7 cellular contexts compared by ENCODE assay signal in genomic region chr9:99140685-99141314, GRCh38. TPM values are rescaled to one million over a fixed set of nuclear protein-coding genes. Genes with fewer than 3 reads are reported as not detected.
A peak's percentile ranks its signal among the peaks of the same experiment; 100 is the strongest.
DNase-seq lines count a peak whose midpoint lies in the region; TF ChIP-seq lines count a peak whose summit lies in the region.

No MANE protein-coding gene starts in this region.

- H3K9me3 ChIP-seq in HAP-1 (no peaks in the 10 kb centered on the region), neuronal stem cell (replicated peaks in 1 of 2; ENCODE audit: control insufficient read depth in 2 of 2, insufficient read depth in 1 of 2, low read depth in 1 of 2, low read length in 2 of 2) (peaks cover 0 to 13% of the 10 kb centered on the region in 2 donors)

- H2BK12ac ChIP-seq in neuronal stem cell (ENCODE audit: low read length), result no peak overlapping the region

- no peak overlapping the region for H4K8ac ChIP-seq in neuronal stem cell (ENCODE audit: low read depth, low read length)

- in situ Hi-C loops in HAP-1 (cut with MboI; ENCODE audit: low sequenced_read_pairs), result no loop called here

- WGBS in neuronal stem cell (ENCODE audit: extremely low coverage in 2 of 2, insufficient read length in 2 of 2, insufficient replicate concordance in 1 of 2), 2 donors, result no CpG with 5 or more reads among the region's 2 CpGs
- 77 to 90% methylated on average over 2 of the region's 2 CpGs for WGBS in lower leg skin, 2 donors

- H3K4me1 ChIP-seq in HAP-1, result no peaks in the 10 kb centered on the region
- peaks cover 0 to 8% of the 10 kb centered on the region in 2 donors for H3K4me1 ChIP-seq in neuronal stem cell (ENCODE audit: control insufficient read depth in 2 of 2, insufficient read depth in 1 of 2, low read depth in 1 of 2, low read length in 2 of 2)

- no peak overlapping the region for H4K91ac ChIP-seq in neuronal stem cell (ENCODE audit: low read depth, low read length, poor library complexity)

- no peak overlapping the region for H3K4me2 ChIP-seq in neuronal stem cell (ENCODE audit: insufficient read depth, low read length, poor library complexity, severe bottlenecking)

- H3K9ac ChIP-seq in neuronal stem cell (ENCODE audit: low read depth, low read length, poor library complexity), result no peak overlapping the region

- no peak overlapping the region for H3K4ac ChIP-seq in neuronal stem cell (ENCODE audit: low read length)

- H2BK5ac ChIP-seq in neuronal stem cell (ENCODE audit: low read length), result no peak overlapping the region

- DNase-seq in GM10266 (ENCODE audit: extremely low spot score) (peak; percentile 33), HAP-1 (ENCODE audit: low spot score in 2 of 2) (peak; percentile 32 to 48), NOMO-1 treated with DMSO at 0.1 percent for 48 hours (lab: John Stamatoyannopoulos, UW; ENCODE audit: unreplicated experiment) (peak; percentile 49), activated T-helper 1 cell treated with Interleukin-2 at 50 U/mL for 16 hours (ENCODE audit: low read depth) (peak; percentile 10), fibroblast of villous mesenchyme (ENCODE audit: low read depth) (peak; percentile 87), neuronal stem cell (ENCODE audit: low spot score) (peak; percentile 41), lower leg skin (ENCODE audit: low spot score in 2 of 2) (no peak)

- no peak overlapping the region for H3K18ac ChIP-seq in neuronal stem cell (ENCODE audit: low read length)

- peaks cover 5% of the 10 kb centered on the region for H3K79me1 ChIP-seq in neuronal stem cell (ENCODE audit: low read depth, low read length)

- no peak overlapping the region for H2AK5ac ChIP-seq in neuronal stem cell (ENCODE audit: low read depth, low read length)

- H3K36me3 ChIP-seq in HAP-1 (replicated peaks), result peaks cover 12% of the 10 kb centered on the region
- H3K36me3 ChIP-seq in neuronal stem cell (replicated peaks in 1 of 2; ENCODE audit: control insufficient read depth in 2 of 2, insufficient read depth in 2 of 2, low read length in 2 of 2), result peaks cover 19 to 90% of the 10 kb centered on the region in 2 donors

- TF ChIP-seq CTCF in GM10266 (IDR thresholded peaks at IDR 0.05; ENCODE audit: control insufficient read depth, insufficient read depth, low read depth, missing control alignments), result peak; percentile 86
- TF ChIP-seq CTCF in fibroblast of villous mesenchyme (IDR thresholded peaks at IDR 0.05; ENCODE audit: insufficient read depth, low read depth, low read length), result peak; percentile 97
- TF ChIP-seq CTCF in lower leg skin (IDR thresholded peaks at IDR 0.05), result peak in 1 of 3 donors; percentile 75

- no peak overlapping the region for H2AFZ ChIP-seq in neuronal stem cell (ENCODE audit: low read length)

- no peak overlapping the region for H3K27ac ChIP-seq in neuronal stem cell (replicated peaks; ENCODE audit: low read length)

- no peak overlapping the region for H3K14ac ChIP-seq in neuronal stem cell (ENCODE audit: low read length)

- no peak for TF ChIP-seq POLR2A in lower leg skin (IDR thresholded peaks at IDR 0.05)

- no peak overlapping the region for H2BK120ac ChIP-seq in neuronal stem cell (ENCODE audit: low read depth, low read length)

- intact Hi-C loops in lower leg skin (cut with DNase I; ENCODE audit: low total_unique reads), result loop anchor here (10.0 kb wide), 1 partner anchor 296 kb away; no protein-coding TSS in a partner anchor

- no peaks in the 10 kb centered on the region for H3K27me3 ChIP-seq in HAP-1 (ENCODE audit: low read depth)
- H3K27me3 ChIP-seq in neuronal stem cell (ENCODE audit: control insufficient read depth in 3 of 3, insufficient read depth in 3 of 3, low read depth in 1 of 3, low read length in 3 of 3), result no peaks in the 10 kb centered on the region

- H2BK15ac ChIP-seq in neuronal stem cell (ENCODE audit: low read length), result no peak overlapping the region

- H3K23ac ChIP-seq in neuronal stem cell (ENCODE audit: low read depth, low read length, poor library complexity), result no peak overlapping the region

- H3K4me3 ChIP-seq in HAP-1, result no peak overlapping the region
- H3K4me3 ChIP-seq in fibroblast of villous mesenchyme (ENCODE audit: low read depth, low read length), result no peak overlapping the region
- no peak overlapping the region for H3K4me3 ChIP-seq in neuronal stem cell (ENCODE audit: low read length in 2 of 2)
- H3K4me3 ChIP-seq in lower leg skin (ENCODE audit: low read depth, poor library complexity, severe bottlenecking), result no peak overlapping the region

RNA-seq across cellular contexts. Expression of gene TGFBR1, which starts 35.9 kb away (rescaled TPM):
- total RNA-seq in fibroblast of villous mesenchyme (51.0 and 68.0 TPM in 2 replicates), lower leg skin (10 to 100 TPM; 10.1 to 23.3 (median 16.0) TPM)
- polyA plus RNA-seq in neuronal stem cell (2013, experiment 1 of 2), result 44.9 TPM
- 47.8 TPM for polyA plus RNA-seq in neuronal stem cell (2013, experiment 2 of 2)

Comparison
In these comparisons a context has a peak if more than half of its experiments do, and no peak if none do; other contexts are left out.
1. DNase-seq: peak in GM10266 (single experiment), HAP-1 (2 of 2), NOMO-1 treated with DMSO at 0.1 percent for 48 hours (single experiment), activated T-helper 1 cell treated with Interleukin-2 at 50 U/mL for 16 hours (single experiment), fibroblast of villous mesenchyme (single experiment) and neuronal stem cell (single experiment); none in lower leg skin (0 of 2).